ENCODE assay signal across 30 cellular contexts in the genomic region with DNA sequence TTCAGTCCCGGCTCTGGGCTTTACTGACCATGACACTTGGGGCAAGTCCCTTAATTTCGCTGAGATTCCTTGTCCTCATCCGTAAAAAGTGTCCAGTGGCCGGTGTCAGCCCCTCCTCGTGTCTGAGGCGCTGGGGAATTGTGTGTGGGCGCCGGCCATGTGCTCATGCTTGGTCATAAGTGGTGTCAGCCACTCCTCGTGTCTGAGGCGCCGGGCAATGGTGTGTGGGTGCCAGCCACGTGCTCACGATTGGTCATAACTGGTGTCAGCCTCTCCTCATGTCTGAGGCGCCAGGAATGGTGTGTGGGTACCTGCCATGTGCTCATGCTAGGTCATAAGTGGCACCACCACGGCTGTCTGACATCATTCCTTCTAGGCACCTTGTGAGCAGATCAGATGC. TPM values are rescaled to one million over a fixed set of nuclear protein-coding genes. Genes with fewer than 3 reads are reported as not detected.
"Had no signal": no experiment of that assay in that cellular context is flagged by ENCODE, and none has a peak within 500 bp of the region (broad histone marks: within the 10 kb centered on the region; RNA-seq: fewer than 3 reads in every experiment).

No MANE protein-coding gene starts in this region.

- H3K4me3 Mint-ChIP-seq: activated B cell treated with CpG ODN at 0.5 μM for 24 hours; activated CD4-positive, alpha-beta memory T cell treated with anti-CD3 and anti-CD28 coated beads for 36 hours; activated CD4-positive, alpha-beta T cell treated with anti-CD3 and anti-CD28 coated beads, Interleukin-2, amount 10 ng/mL, durations not matched to agents 24 days and 14 days; activated naive CD4-positive, alpha-beta T cell treated with anti-CD3 and anti-CD28 coated beads, Interleukin-2, amount 10 ng/mL, durations not matched to agents 7 days and 5 days; activated naive CD8-positive, alpha-beta T cell treated with anti-CD3 and anti-CD28 coated beads, Interleukin-2, amount 10 ng/mL, durations not matched to agents 7 days and 5 days; activated T-cell treated with anti-CD3 and anti-CD28 coated beads, Interleukin-2, amount 50 U/mL, for 24 hours; activated T-cell treated with anti-CD3 and anti-CD28 coated beads, Interleukin-2, amount 50 U/mL, for 72 hours; brain; central memory CD8-positive, alpha-beta T cell had no signal

- H3K27ac Mint-ChIP-seq: activated B cell treated with CpG ODN at 0.5 μM for 24 hours; activated CD4-positive, alpha-beta memory T cell treated with anti-CD3 and anti-CD28 coated beads for 36 hours; activated CD4-positive, alpha-beta T cell treated with anti-CD3 and anti-CD28 coated beads, Interleukin-2, amount 10 ng/mL, durations not matched to agents 24 days and 14 days; activated naive CD4-positive, alpha-beta T cell treated with anti-CD3 and anti-CD28 coated beads, Interleukin-2, amount 10 ng/mL, durations not matched to agents 7 days and 5 days; activated naive CD4-positive, alpha-beta T cell treated with anti-CD3 and anti-CD28 coated beads, Interleukin-2, amount 50 U/mL, for 72 hours; activated naive CD8-positive, alpha-beta T cell treated with anti-CD3 and anti-CD28 coated beads, Interleukin-2, amount 10 ng/mL, durations not matched to agents 7 days and 5 days; activated T-cell treated with anti-CD3 and anti-CD28 coated beads, Interleukin-2, amount 50 U/mL, for 24 hours; activated T-cell treated with anti-CD3 and anti-CD28 coated beads, Interleukin-2, amount 50 U/mL, for 72 hours had no signal

- DNase-seq: activated B cell treated with CpG ODN at 0.5 μM for 24 hours; activated CD4-positive, alpha-beta memory T cell treated with anti-CD3 and anti-CD28 coated beads for 36 hours; activated CD4-positive, alpha-beta T cell treated with anti-CD3 and anti-CD28 coated beads, Interleukin-2, amount 10 ng/mL, durations not matched to agents 24 days and 14 days; activated CD8-positive, alpha-beta memory T cell treated with anti-CD3 and anti-CD28 coated beads for 24 hours; activated gamma-delta T cell; activated naive CD4-positive, alpha-beta T cell; activated naive CD4-positive, alpha-beta T cell treated with anti-CD3 and anti-CD28 coated beads, Interleukin-2, amount 10 ng/mL, durations not matched to agents 7 days and 5 days; activated naive CD8-positive, alpha-beta T cell treated with anti-CD3 and anti-CD28 coated beads, Interleukin-2, amount 10 ng/mL, durations not matched to agents 7 days and 5 days; activated T-cell treated with anti-CD3 and anti-CD28 coated beads, Interleukin-2, amount 50 U/mL, for 24 hours; activated T-cell treated with anti-CD3 and anti-CD28 coated beads, Interleukin-2, amount 50 U/mL, for 72 hours; cortex of kidney; effector CD8-positive, alpha-beta T cell; esophagus squamous epithelium; foreskin melanocyte; heart right ventricle; T-helper 2 cell had no signal

- H3K27ac ChIP-seq: ascending aorta, breast epithelium, epithelial cell of prostate, esophagus squamous epithelium, gastroesophageal sphincter, heart right ventricle, hepatocyte, VCaP had no signal

- H3K36me3 Mint-ChIP-seq: activated CD4-positive, alpha-beta memory T cell treated with anti-CD3 and anti-CD28 coated beads for 36 hours; activated naive CD4-positive, alpha-beta T cell treated with anti-CD3 and anti-CD28 coated beads, Interleukin-2, amount 10 ng/mL, durations not matched to agents 7 days and 5 days; activated naive CD4-positive, alpha-beta T cell treated with anti-CD3 and anti-CD28 coated beads, Interleukin-2, amount 50 U/mL, for 72 hours; activated naive CD8-positive, alpha-beta T cell treated with anti-CD3 and anti-CD28 coated beads, Interleukin-2, amount 10 ng/mL, durations not matched to agents 7 days and 5 days; brain had no signal

- ATAC-seq: activated CD4-positive, CD25-positive, alpha-beta regulatory T cell treated with anti-CD3 and anti-CD28 coated beads, Interleukin-2, amount 50 U/mL, for 24 hours; activated naive CD4-positive, alpha-beta T cell treated with anti-CD3 and anti-CD28 coated beads, Interleukin-2, amount 50 U/mL, for 72 hours; activated T-cell treated with anti-CD3 and anti-CD28 coated beads, Interleukin-2, amount 50 U/mL, for 72 hours; gastroesophageal sphincter; heart right ventricle had no signal

- H3K9me3 Mint-ChIP-seq: activated B cell treated with CpG ODN at 0.5 μM for 24 hours; activated CD4-positive, alpha-beta memory T cell treated with anti-CD3 and anti-CD28 coated beads for 36 hours; activated CD4-positive, alpha-beta T cell treated with anti-CD3 and anti-CD28 coated beads, Interleukin-2, amount 10 ng/mL, durations not matched to agents 24 days and 14 days; activated naive CD4-positive, alpha-beta T cell treated with anti-CD3 and anti-CD28 coated beads, Interleukin-2, amount 10 ng/mL, durations not matched to agents 7 days and 5 days; activated naive CD4-positive, alpha-beta T cell treated with anti-CD3 and anti-CD28 coated beads, Interleukin-2, amount 50 U/mL, for 72 hours; activated naive CD8-positive, alpha-beta T cell treated with anti-CD3 and anti-CD28 coated beads, Interleukin-2, amount 10 ng/mL, durations not matched to agents 7 days and 5 days; activated T-cell treated with anti-CD3 and anti-CD28 coated beads, Interleukin-2, amount 50 U/mL, for 24 hours; activated T-cell treated with anti-CD3 and anti-CD28 coated beads, Interleukin-2, amount 50 U/mL, for 72 hours; brain; central memory CD8-positive, alpha-beta T cell had no signal

RNA-seq across cellular contexts. Expression of gene DMBT1, which starts 40.7 kb away (rescaled TPM):
- total RNA-seq: activated B cell treated with CpG ODN at 0.5 μM for 24 hours; activated CD4-positive, alpha-beta memory T cell treated with anti-CD3 and anti-CD28 coated beads for 36 hours; activated CD4-positive, alpha-beta T cell treated with anti-CD3 and anti-CD28 coated beads, Interleukin-2, amount 10 ng/mL, durations not matched to agents 24 days and 14 days; activated naive CD4-positive, alpha-beta T cell treated with anti-CD3 and anti-CD28 coated beads, Interleukin-2, amount 50 U/mL, for 72 hours; activated naive CD8-positive, alpha-beta T cell treated with anti-CD3 and anti-CD28 coated beads, Interleukin-2, amount 10 ng/mL, durations not matched to agents 7 days and 5 days; activated T-cell treated with anti-CD3 and anti-CD28 coated beads, Interleukin-2, amount 50 U/mL, for 72 hours; ascending aorta; dermis microvascular lymphatic vessel endothelial cell; endothelial cell of umbilical vein; fibroblast of villous mesenchyme; T-helper 1 cell treated with Interleukin-12 subunit alpha and Interleukin-12 subunit beta and Interleukin-4 antibody, amounts not matched to agents 30 ng/mL and 1 ng/mL, for 36 hours had no signal

RNA-seq across cellular contexts. Expression of gene HTRA1, which starts 58.5 kb away (rescaled TPM):
- total RNA-seq: activated B cell treated with CpG ODN at 0.5 μM for 24 hours; activated CD4-positive, alpha-beta memory T cell treated with anti-CD3 and anti-CD28 coated beads for 36 hours; activated CD4-positive, alpha-beta T cell treated with anti-CD3 and anti-CD28 coated beads, Interleukin-2, amount 10 ng/mL, durations not matched to agents 24 days and 14 days; activated naive CD4-positive, alpha-beta T cell treated with anti-CD3 and anti-CD28 coated beads, Interleukin-2, amount 50 U/mL, for 72 hours; activated T-cell treated with anti-CD3 and anti-CD28 coated beads, Interleukin-2, amount 50 U/mL, for 72 hours; T-helper 1 cell treated with Interleukin-12 subunit alpha and Interleukin-12 subunit beta and Interleukin-4 antibody, amounts not matched to agents 30 ng/mL and 1 ng/mL, for 36 hours had no signal
